In genomic region chrX:24728530-24728929, GRCh38 we compare ENCODE assay signal across 32 cellular contexts.
"Had no signal": no experiment of that assay in that cellular context is flagged by ENCODE, and none has a peak within 500 bp of the region (broad histone marks: within the 10 kb centered on the region; RNA-seq: fewer than 3 reads in every experiment).

No MANE protein-coding gene starts in this region.

- ATAC-seq: activated CD8-positive, alpha-beta T cell treated with anti-CD3 and anti-CD28 coated beads for 36 hours; activated naive CD8-positive, alpha-beta T cell treated with anti-CD3 and anti-CD28 coated beads, Interleukin-2, amount 50 U/mL, for 24 hours; activated T-cell treated with anti-CD3 and anti-CD28 coated beads, Interleukin-2, amount 50 U/mL, for 4 hours; activated T-helper 17 cell treated with anti-CD3 and anti-CD28 coated beads, Interleukin-2, amount 50 U/mL, for 72 hours; left cardiac atrium; naive thymus-derived CD4-positive, alpha-beta T cell; stimulated activated effector memory CD8-positive, alpha-beta T cell treated with anti-CD3 and anti-CD28 coated beads, Interleukin-12 subunit alpha, Interleukin-12 subunit beta, amount 100 ng/mL, for 72 hours; stimulated activated naive CD8-positive, alpha-beta T cell treated with anti-CD3 and anti-CD28 coated beads, Interleukin-15, amount 100 ng/mL, for 72 hours; WTC11 had no signal

- DNase-seq: activated CD4-positive, alpha-beta T cell treated with anti-CD3 and anti-CD28 coated beads for 1 hour; activated CD4-positive, alpha-beta T cell treated with anti-CD3 and anti-CD28 coated beads, Interleukin-2, amount 10 ng/mL, durations not matched to agents 7 days and 5 days; activated CD8-positive, alpha-beta T cell treated with anti-CD3 and anti-CD28 coated beads for 36 hours; activated naive CD8-positive, alpha-beta T cell treated with anti-CD3 and anti-CD28 coated beads, Interleukin-2, amount 50 U/mL, for 24 hours; activated T-cell treated with anti-CD3 and anti-CD28 coated beads, Interleukin-2, amount 50 U/mL, for 4 hours; amygdala; central memory CD4-positive, alpha-beta T cell; dermis blood vessel endothelial cell; effector CD8-positive, alpha-beta T cell; left cardiac atrium; midbrain; naive thymus-derived CD4-positive, alpha-beta T cell; ovary; retina; sigmoid colon; small intestine; stimulated activated CD4-positive, alpha-beta T cell treated with anti-CD3 and anti-CD28 coated beads, Interleukin-4, amount 100 ng/mL, for 24 hours; stimulated activated naive CD8-positive, alpha-beta T cell treated with anti-CD3 and anti-CD28 coated beads, Interleukin-15, amount 100 ng/mL, for 72 hours; substantia nigra; T-helper 2 cell had no signal

- H3K27me3 Mint-ChIP-seq: activated CD4-positive, alpha-beta T cell treated with anti-CD3 and anti-CD28 coated beads, Interleukin-2, amount 10 ng/mL, durations not matched to agents 7 days and 5 days; activated CD8-positive, alpha-beta T cell treated with anti-CD3 and anti-CD28 coated beads for 36 hours; activated naive CD4-positive, alpha-beta T cell treated with anti-CD3 and anti-CD28 coated beads, Interleukin-2, amount 50 U/mL, for 24 hours; activated naive CD8-positive, alpha-beta T cell treated with anti-CD3 and anti-CD28 coated beads, Interleukin-2, amount 50 U/mL, for 24 hours; activated T-helper 17 cell treated with anti-CD3 and anti-CD28 coated beads, Interleukin-2, amount 50 U/mL, for 72 hours; naive thymus-derived CD4-positive, alpha-beta T cell; progenitor cell of endocrine pancreas; stimulated activated naive CD8-positive, alpha-beta T cell treated with anti-CD3 and anti-CD28 coated beads, Interleukin-15, amount 100 ng/mL, for 72 hours; type B pancreatic cell had no signal

- FAIRE-seq: endometrium, frontal cortex, keratinocyte, small intestine had no signal

- H3K9me3 Mint-ChIP-seq: activated CD4-positive, alpha-beta T cell treated with anti-CD3 and anti-CD28 coated beads, Interleukin-2, amount 10 ng/mL, durations not matched to agents 7 days and 5 days; activated CD8-positive, alpha-beta T cell treated with anti-CD3 and anti-CD28 coated beads for 36 hours; activated naive CD4-positive, alpha-beta T cell treated with anti-CD3 and anti-CD28 coated beads, Interleukin-2, amount 50 U/mL, for 24 hours; activated naive CD8-positive, alpha-beta T cell treated with anti-CD3 and anti-CD28 coated beads, Interleukin-2, amount 50 U/mL, for 24 hours; activated T-cell treated with anti-CD3 and anti-CD28 coated beads, Interleukin-2, amount 50 U/mL, for 4 hours; activated T-helper 17 cell treated with anti-CD3 and anti-CD28 coated beads, Interleukin-2, amount 50 U/mL, for 72 hours; naive thymus-derived CD4-positive, alpha-beta T cell; stimulated activated effector memory CD8-positive, alpha-beta T cell treated with anti-CD3 and anti-CD28 coated beads, Interleukin-12 subunit alpha, Interleukin-12 subunit beta, amount 100 ng/mL, for 72 hours; stimulated activated naive CD8-positive, alpha-beta T cell treated with anti-CD3 and anti-CD28 coated beads, Interleukin-15, amount 100 ng/mL, for 72 hours; type B pancreatic cell; WTC11 had no signal

- H3K4me1 Mint-ChIP-seq: activated CD4-positive, alpha-beta T cell treated with anti-CD3 and anti-CD28 coated beads, Interleukin-2, amount 10 ng/mL, durations not matched to agents 7 days and 5 days; activated naive CD4-positive, alpha-beta T cell treated with anti-CD3 and anti-CD28 coated beads, Interleukin-2, amount 50 U/mL, for 24 hours; activated naive CD8-positive, alpha-beta T cell treated with anti-CD3 and anti-CD28 coated beads, Interleukin-2, amount 50 U/mL, for 24 hours; activated T-helper 17 cell treated with anti-CD3 and anti-CD28 coated beads, Interleukin-2, amount 50 U/mL, for 72 hours; stimulated activated effector memory CD8-positive, alpha-beta T cell treated with anti-CD3 and anti-CD28 coated beads, Interleukin-12 subunit alpha, Interleukin-12 subunit beta, amount 100 ng/mL, for 72 hours; stimulated activated naive CD8-positive, alpha-beta T cell treated with anti-CD3 and anti-CD28 coated beads, Interleukin-15, amount 100 ng/mL, for 72 hours; WTC11 had no signal

- H3K27ac Mint-ChIP-seq: activated CD4-positive, alpha-beta T cell treated with anti-CD3 and anti-CD28 coated beads, Interleukin-2, amount 10 ng/mL, durations not matched to agents 7 days and 5 days; activated CD8-positive, alpha-beta T cell treated with anti-CD3 and anti-CD28 coated beads for 36 hours; activated naive CD4-positive, alpha-beta T cell treated with anti-CD3 and anti-CD28 coated beads, Interleukin-2, amount 50 U/mL, for 24 hours; activated naive CD8-positive, alpha-beta T cell treated with anti-CD3 and anti-CD28 coated beads, Interleukin-2, amount 50 U/mL, for 24 hours; activated T-helper 17 cell treated with anti-CD3 and anti-CD28 coated beads, Interleukin-2, amount 50 U/mL, for 72 hours; naive thymus-derived CD4-positive, alpha-beta T cell; progenitor cell of endocrine pancreas; stimulated activated effector memory CD8-positive, alpha-beta T cell treated with anti-CD3 and anti-CD28 coated beads, Interleukin-12 subunit alpha, Interleukin-12 subunit beta, amount 100 ng/mL, for 72 hours; stimulated activated naive CD8-positive, alpha-beta T cell treated with anti-CD3 and anti-CD28 coated beads, Interleukin-15, amount 100 ng/mL, for 72 hours; type B pancreatic cell; WTC11 had no signal

- H3K4me3 ChIP-seq: breast epithelium, hepatocyte, ovary, sigmoid colon, vagina had no signal

- H3K4me3 Mint-ChIP-seq: activated CD4-positive, alpha-beta T cell treated with anti-CD3 and anti-CD28 coated beads, Interleukin-2, amount 10 ng/mL, durations not matched to agents 7 days and 5 days; activated CD8-positive, alpha-beta T cell treated with anti-CD3 and anti-CD28 coated beads for 36 hours; activated naive CD4-positive, alpha-beta T cell treated with anti-CD3 and anti-CD28 coated beads, Interleukin-2, amount 50 U/mL, for 24 hours; activated naive CD8-positive, alpha-beta T cell treated with anti-CD3 and anti-CD28 coated beads, Interleukin-2, amount 50 U/mL, for 24 hours; activated T-cell treated with anti-CD3 and anti-CD28 coated beads, Interleukin-2, amount 50 U/mL, for 4 hours; activated T-helper 17 cell treated with anti-CD3 and anti-CD28 coated beads, Interleukin-2, amount 50 U/mL, for 72 hours; naive thymus-derived CD4-positive, alpha-beta T cell; stimulated activated effector memory CD8-positive, alpha-beta T cell treated with anti-CD3 and anti-CD28 coated beads, Interleukin-12 subunit alpha, Interleukin-12 subunit beta, amount 100 ng/mL, for 72 hours; stimulated activated naive CD8-positive, alpha-beta T cell treated with anti-CD3 and anti-CD28 coated beads, Interleukin-15, amount 100 ng/mL, for 72 hours; type B pancreatic cell; WTC11 had no signal
